12 cellular contexts compared by ENCODE assay signal in the genomic region with DNA sequence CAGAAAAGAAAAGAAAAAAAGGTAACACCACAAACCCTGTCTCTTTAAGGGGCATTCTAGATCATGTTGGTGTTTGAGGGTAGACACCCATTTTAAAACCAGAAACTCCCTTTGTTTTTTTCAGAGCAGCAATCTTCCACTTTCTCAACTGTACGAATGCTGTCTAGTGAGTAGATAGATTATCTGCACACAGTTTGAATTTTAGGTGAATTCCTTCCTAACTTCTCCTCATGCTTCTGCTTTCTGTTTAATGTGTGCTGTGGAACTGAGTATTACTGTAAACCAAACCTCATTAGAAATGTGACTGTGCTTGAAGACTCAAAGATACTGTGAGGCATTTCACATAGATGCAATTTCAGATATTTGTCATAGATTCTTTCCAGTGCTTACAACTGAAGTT.
A peak's percentile ranks its signal among the peaks of the same experiment; 100 is the strongest.
DNase-seq lines count a peak whose midpoint lies in the region; ATAC-seq and TF ChIP-seq lines count a peak whose summit lies in the region.
"Had no signal": no experiment of that assay in that cellular context is flagged by ENCODE, and none has a peak within 500 bp of the region (broad histone marks: within the 10 kb centered on the region; RNA-seq: fewer than 3 reads in every experiment).

No MANE protein-coding gene starts in this region.

- no TSS peak for BruUV-seq in MCF 10A (replicated peaks; lab: Mats Ljungman, UMichigan)

- H3K27me3 Mint-ChIP-seq in MCF 10A (ENCODE audit: insufficient read depth, unreplicated experiment) = no peaks in the 10 kb centered on the region

- CTCF ChIA-PET in MCF 10A (lab: Yijun Ruan, JAX) = no interaction called here

- peak; percentile 90 for ATAC-seq in GM18858 (IDR thresholded peaks at IDR 0.05; ENCODE audit: unreplicated experiment)
- ATAC-seq in HG02970 (IDR thresholded peaks at IDR 0.05; ENCODE audit: low FRiP score, unreplicated experiment) = peak; percentile 63

- no peaks in the 10 kb centered on the region for H3K9me3 Mint-ChIP-seq in MCF 10A (ENCODE audit: unreplicated experiment)

- TF ChIP-seq CTCF in GM20000 (IDR thresholded peaks at IDR 0.05; ENCODE audit: extremely low read depth, missing control alignments) (no peak), MCF 10A (IDR thresholded peaks at IDR 0.05; ENCODE audit: unreplicated experiment) (no peak)

- POLR2A ChIA-PET in MCF 10A (lab: Yijun Ruan, JAX) = interaction anchor here (1.7 kb wide), 1 partner anchor 12 kb away, joined by 5 read pairs; no protein-coding TSS in a partner anchor

- intact Hi-C loops in MCF 10A (cut with micrococcal nuclease) = no loop called here

- H3K4me1 Mint-ChIP-seq in MCF 10A (ENCODE audit: insufficient read depth, unreplicated experiment) = no peaks in the 10 kb centered on the region

- H3K36me3 Mint-ChIP-seq in MCF 10A (ENCODE audit: insufficient read depth, unreplicated experiment) = peaks cover 39% of the 10 kb centered on the region

- H3K4me3 Mint-ChIP-seq in MCF 10A (ENCODE audit: unreplicated experiment) = no peak overlapping the region

- no peak overlapping the region for H3K27ac Mint-ChIP-seq in MCF 10A (ENCODE audit: low read depth, unreplicated experiment)

- DNase-seq in GM20000 (ENCODE audit: low spot score) (peak; percentile 11), OCI-M1 (lab: John Stamatoyannopoulos, UW) (peak; percentile 60), MCF 10A (ENCODE audit: unreplicated experiment) (no peak), D341Med (ENCODE audit: low spot score) (no peak)
- DNase-seq in activated CD8-positive, alpha-beta memory T cell treated with anti-CD3 and anti-CD28 coated beads for 24 hours = no peak
- DNase-seq: COR-L47; hippocampal formation; NCI-H1930; posterior cingulate gyrus; stimulated activated CD4-positive, alpha-beta T cell treated with anti-CD3 and anti-CD28 coated beads, Interleukin-2, amount 100 ng/mL, for 48 hours had no signal

Comparison
In these comparisons a context has a peak if more than half of its experiments do, and no peak if none do; other contexts are left out.
1. DNase-seq: peak in GM20000 (single experiment) and OCI-M1 (single experiment); none in activated CD8-positive, alpha-beta memory T cell treated with anti-CD3 and anti-CD28 coated beads for 24 hours (single experiment), MCF 10A (single experiment) and D341Med (single experiment).